20 cellular contexts compared by ENCODE assay signal in genomic region chr3:56881035-56881575, GRCh38.
A peak's percentile ranks its signal among the peaks of the same experiment; 100 is the strongest.
DNase-seq lines count a peak whose midpoint lies in the region; ATAC-seq, FAIRE-seq and TF ChIP-seq lines count a peak whose summit lies in the region.
"Had no signal": no experiment of that assay in that cellular context is flagged by ENCODE, and none has a peak within 500 bp of the region (broad histone marks: within the 10 kb centered on the region; RNA-seq: fewer than 3 reads in every experiment).

No MANE protein-coding gene starts in this region.

- peak; percentile 13 for ATAC-seq in activated CD8-positive, alpha-beta T cell treated with anti-CD3 and anti-CD28 coated beads for 36 hours
- ATAC-seq in activated CD8-positive, alpha-beta T cell treated with anti-CD3 and anti-CD28 coated beads, Interleukin-2, amount 10 ng/mL, durations not matched to agents 7 days and 5 days: no peak
- peak; percentile 70 for ATAC-seq in HCT116
- ATAC-seq in HG02571 (IDR thresholded peaks at IDR 0.05; ENCODE audit: unreplicated experiment): no peak

- no peaks in the 10 kb centered on the region for H3K9me2 ChIP-seq in HCT116 (ENCODE audit: insufficient read depth)

- FAIRE-seq in keratinocyte (lab: Jason Lieb, UNC): peak; percentile 65
- FAIRE-seq: astrocyte had no signal

- H3K4me3 ChIP-seq in HCT116 (replicated peaks in 1 of 2; ENCODE audit: low read depth in 1 of 2, low read length in 2 of 2) (0 out of 4 replicates have a peak overlapping the region, but pooled peaks of 1 of the 2 experiments have one; percentile 5), keratinocyte (ENCODE audit: control insufficient read depth in 2 of 3, extremely low read depth in 1 of 3, insufficient read depth in 2 of 3, low read depth in 1 of 3, low read length in 3 of 3) (no peak overlapping the region)
- H3K4me3 ChIP-seq: left ventricle myocardium inferior, tibial artery had no signal

- H3K27ac Mint-ChIP-seq in activated CD8-positive, alpha-beta T cell treated with anti-CD3 and anti-CD28 coated beads for 36 hours: peak overlapping the region; percentile 97
- H3K27ac Mint-ChIP-seq in activated CD8-positive, alpha-beta T cell treated with anti-CD3 and anti-CD28 coated beads, Interleukin-2, amount 10 ng/mL, durations not matched to agents 7 days and 5 days: no peak overlapping the region
- H3K27ac Mint-ChIP-seq in activated T-helper 1 cell treated with anti-CD3 and anti-CD28 coated beads, Interleukin-12 subunit alpha, Interleukin-12 subunit beta, Interleukin-2, Interleukin-4 antibody, amounts not matched to agents 30 ng/mL and 10 ng/mL and 1 ng/mL, durations not matched to agents 14 hours and 24 hours and 36 hours: peak overlapping the region; percentile 19
- H3K27ac Mint-ChIP-seq: HFFc6 had no signal

- CTCF ChIA-PET in activated CD8-positive, alpha-beta T cell treated with anti-CD3 and anti-CD28 coated beads for 36 hours (lab: Charles Lee): interaction anchor here (4.7 kb wide), 1 partner anchor 82 kb away, joined by 18 read pairs; no protein-coding TSS in a partner anchor
- CTCF ChIA-PET in activated CD8-positive, alpha-beta T cell treated with anti-CD3 and anti-CD28 coated beads, Interleukin-2, amount 10 ng/mL, durations not matched to agents 7 days and 5 days (lab: Charles Lee): interaction anchor here (1.2 to 1.9 kb wide), 3 partner anchors 10 to 34 kb away, joined by 3 to 6 read pairs (median 3); no protein-coding TSS in a partner anchor
- CTCF ChIA-PET in HCT116 (lab: Charles Lee): no interaction called here

- no peaks in the 10 kb centered on the region for H4K20me1 ChIP-seq in HCT116 (ENCODE audit: insufficient read depth)
- H4K20me1 ChIP-seq in keratinocyte (ENCODE audit: control insufficient read depth, extremely low read depth, insufficient read depth, low read length): no peaks in the 10 kb centered on the region

- POLR2A ChIA-PET in activated CD8-positive, alpha-beta T cell treated with anti-CD3 and anti-CD28 coated beads for 36 hours (lab: Charles Lee): interaction anchor here (1.6 to 12.6 kb wide), 3 partner anchors 12 to 36 kb away, joined by 4 to 79 read pairs (median 6); no protein-coding TSS in a partner anchor
- POLR2A ChIA-PET in activated CD8-positive, alpha-beta T cell treated with anti-CD3 and anti-CD28 coated beads, Interleukin-2, amount 10 ng/mL, durations not matched to agents 7 days and 5 days (lab: Charles Lee): interaction anchor here (0.5 to 1.1 kb wide), 3 partner anchors 17 to 184 kb away, joined by 3 to 4 read pairs (median 3); no protein-coding TSS in a partner anchor
- POLR2A ChIA-PET in HCT116 (lab: Charles Lee): no interaction called here

- H3K9ac ChIP-seq in HCT116 (ENCODE audit: low read length) (no peak overlapping the region), keratinocyte (ENCODE audit: control insufficient read depth, extremely low read depth, insufficient read depth, low read length) (no peak overlapping the region)

- H3K27me3 Mint-ChIP-seq in activated CD8-positive, alpha-beta T cell treated with anti-CD3 and anti-CD28 coated beads for 36 hours: no peaks in the 10 kb centered on the region
- no peaks in the 10 kb centered on the region for H3K27me3 Mint-ChIP-seq in activated CD8-positive, alpha-beta T cell treated with anti-CD3 and anti-CD28 coated beads, Interleukin-2, amount 10 ng/mL, durations not matched to agents 7 days and 5 days (ENCODE audit: low read depth)
- H3K27me3 Mint-ChIP-seq in activated T-helper 1 cell treated with anti-CD3 and anti-CD28 coated beads, Interleukin-12 subunit alpha, Interleukin-12 subunit beta, Interleukin-2, Interleukin-4 antibody, amounts not matched to agents 30 ng/mL and 10 ng/mL and 1 ng/mL, durations not matched to agents 14 hours and 24 hours and 36 hours (ENCODE audit: insufficient read depth): no peaks in the 10 kb centered on the region

- peaks cover 87% of the 10 kb centered on the region for H3K4me1 Mint-ChIP-seq in activated CD8-positive, alpha-beta T cell treated with anti-CD3 and anti-CD28 coated beads for 36 hours (ENCODE audit: low read depth)
- peaks cover 64% of the 10 kb centered on the region for H3K4me1 Mint-ChIP-seq in activated CD8-positive, alpha-beta T cell treated with anti-CD3 and anti-CD28 coated beads, Interleukin-2, amount 10 ng/mL, durations not matched to agents 7 days and 5 days (ENCODE audit: low read depth)
- peaks cover 72% of the 10 kb centered on the region for H3K4me1 Mint-ChIP-seq in activated T-helper 1 cell treated with anti-CD3 and anti-CD28 coated beads, Interleukin-12 subunit alpha, Interleukin-12 subunit beta, Interleukin-2, Interleukin-4 antibody, amounts not matched to agents 30 ng/mL and 10 ng/mL and 1 ng/mL, durations not matched to agents 14 hours and 24 hours and 36 hours (ENCODE audit: low read depth)

- no peaks in the 10 kb centered on the region for H3K27me3 ChIP-seq in HCT116 (ENCODE audit: insufficient read depth, low read length)
- no peaks in the 10 kb centered on the region for H3K27me3 ChIP-seq in keratinocyte (ENCODE audit: control insufficient read depth, extremely low read depth, insufficient read depth, low read length)
- H3K27me3 ChIP-seq: tibial artery had no signal

- no TSS peak for BruUV-seq in HCT116 (replicated peaks; lab: Mats Ljungman, UMichigan)

- H3K9me3 Mint-ChIP-seq in activated CD8-positive, alpha-beta T cell treated with anti-CD3 and anti-CD28 coated beads for 36 hours: peaks cover 2% of the 10 kb centered on the region
- no peaks in the 10 kb centered on the region for H3K9me3 Mint-ChIP-seq in activated CD8-positive, alpha-beta T cell treated with anti-CD3 and anti-CD28 coated beads, Interleukin-2, amount 10 ng/mL, durations not matched to agents 7 days and 5 days (ENCODE audit: insufficient read depth)
- H3K9me3 Mint-ChIP-seq in activated T-helper 1 cell treated with anti-CD3 and anti-CD28 coated beads, Interleukin-12 subunit alpha, Interleukin-12 subunit beta, Interleukin-2, Interleukin-4 antibody, amounts not matched to agents 30 ng/mL and 10 ng/mL and 1 ng/mL, durations not matched to agents 14 hours and 24 hours and 36 hours: no peaks in the 10 kb centered on the region
- H3K9me3 Mint-ChIP-seq: HFFc6 had no signal

- H3K9me3 ChIP-seq in HCT116 (ENCODE audit: control insufficient read depth in 1 of 2, insufficient read depth in 1 of 2, low read depth in 1 of 2, low read length in 2 of 2) (no peaks in the 10 kb centered on the region), keratinocyte (ENCODE audit: control insufficient read depth, low read depth, low read length) (no peaks in the 10 kb centered on the region)
- H3K9me3 ChIP-seq: left ventricle myocardium inferior, tibial artery had no signal

- TF ChIP-seq CTCF in activated CD8-positive, alpha-beta T cell treated with anti-CD3 and anti-CD28 coated beads for 36 hours (IDR thresholded peaks at IDR 0.05): no peak
- TF ChIP-seq CTCF in HCT116 (IDR thresholded peaks at IDR 0.05 in 2 of 3, conservative IDR thresholded peaks at IDR 0.05 in 1 of 3; ENCODE audit: borderline replicate concordance in 1 of 3, insufficient read depth in 1 of 3, low read depth in 2 of 3, low read length in 2 of 3) (no peak), keratinocyte (optimal IDR thresholded peaks at IDR 0.05 in 1 of 3, IDR thresholded peaks at IDR 0.05 in 1 of 3, conservative IDR thresholded peaks at IDR 0.05 in 1 of 3; ENCODE audit: extremely low read depth in 1 of 3, insufficient read depth in 2 of 3, low read length in 3 of 3) (no peak)

- no peak overlapping the region for H3K4me3 Mint-ChIP-seq in activated CD8-positive, alpha-beta T cell treated with anti-CD3 and anti-CD28 coated beads for 36 hours
- no peak overlapping the region for H3K4me3 Mint-ChIP-seq in activated CD8-positive, alpha-beta T cell treated with anti-CD3 and anti-CD28 coated beads, Interleukin-2, amount 10 ng/mL, durations not matched to agents 7 days and 5 days
- H3K4me3 Mint-ChIP-seq in activated T-helper 1 cell treated with anti-CD3 and anti-CD28 coated beads, Interleukin-12 subunit alpha, Interleukin-12 subunit beta, Interleukin-2, Interleukin-4 antibody, amounts not matched to agents 30 ng/mL and 10 ng/mL and 1 ng/mL, durations not matched to agents 14 hours and 24 hours and 36 hours: no peak overlapping the region
- H3K4me3 Mint-ChIP-seq: HFFc6 had no signal

- H3K9me1 ChIP-seq in keratinocyte (ENCODE audit: control insufficient read depth, extremely low read depth, insufficient read depth, low read length): no peaks in the 10 kb centered on the region

- TF ChIP-seq RAD21 in HCT116 (IDR thresholded peaks at IDR 0.05; ENCODE audit: low read depth): no peak

- H3K4me1 ChIP-seq in HCT116 (ENCODE audit: control insufficient read depth in 1 of 2, insufficient read depth in 2 of 2, low read length in 2 of 2): peaks cover 7 to 45% of the 10 kb centered on the region in 2 experiments
- peaks cover 43% of the 10 kb centered on the region for H3K4me1 ChIP-seq in keratinocyte (ENCODE audit: control insufficient read depth, extremely low read depth, insufficient read depth, low read length)

- DNase-seq in activated CD8-positive, alpha-beta T cell treated with anti-CD3 and anti-CD28 coated beads for 36 hours: no peak
- no peak for DNase-seq in activated CD8-positive, alpha-beta T cell treated with anti-CD3 and anti-CD28 coated beads, Interleukin-2, amount 10 ng/mL, durations not matched to agents 7 days and 5 days
- no peak for DNase-seq in HCT116 (ENCODE audit: low read depth, low spot score)
- no peak for DNase-seq in activated T-helper 1 cell treated with anti-CD3 and anti-CD28 coated beads, Interleukin-12 subunit alpha, Interleukin-12 subunit beta, Interleukin-2, Interleukin-4 antibody, amounts not matched to agents 30 ng/mL and 10 ng/mL and 1 ng/mL, durations not matched to agents 14 hours and 24 hours and 36 hours (ENCODE audit: low spot score)
- no peak for DNase-seq in keratinocyte (ENCODE audit: low read depth, low spot score)
- DNase-seq in caudate nucleus (lab: John Stamatoyannopoulos, UW): no peak
- no peak for DNase-seq in NAMALWA (ENCODE audit: low spot score)
- DNase-seq: activated gamma-delta T cell; cerebellar nuclear complex; effector memory CD4-positive, alpha-beta T cell; GDM1; HFFc6; left ventricle myocardium inferior; NCI-H1930; NCI-H226; stimulated activated naive CD4-positive, alpha-beta T cell; tibial artery had no signal

- peaks cover 31% of the 10 kb centered on the region for H3K36me3 Mint-ChIP-seq in activated CD8-positive, alpha-beta T cell treated with anti-CD3 and anti-CD28 coated beads for 36 hours (ENCODE audit: low read depth)
- H3K36me3 Mint-ChIP-seq in activated CD8-positive, alpha-beta T cell treated with anti-CD3 and anti-CD28 coated beads, Interleukin-2, amount 10 ng/mL, durations not matched to agents 7 days and 5 days (ENCODE audit: low read depth): peaks cover 46% of the 10 kb centered on the region
- peaks cover 26% of the 10 kb centered on the region for H3K36me3 Mint-ChIP-seq in activated T-helper 1 cell treated with anti-CD3 and anti-CD28 coated beads, Interleukin-12 subunit alpha, Interleukin-12 subunit beta, Interleukin-2, Interleukin-4 antibody, amounts not matched to agents 30 ng/mL and 10 ng/mL and 1 ng/mL, durations not matched to agents 14 hours and 24 hours and 36 hours (ENCODE audit: low read depth)

- H3K27ac ChIP-seq in HCT116 (ENCODE audit: low read depth, low read length): peak overlapping the region; percentile 31; the same call in 1 of the 2 replicates
- no peak overlapping the region for H3K27ac ChIP-seq in keratinocyte (ENCODE audit: control insufficient read depth, insufficient read depth, low read length)
- no peak overlapping the region for H3K27ac ChIP-seq in caudate nucleus (ENCODE audit: low read depth, low read length)
- H3K27ac ChIP-seq: C4-2B, left ventricle myocardium inferior, tibial artery had no signal

- H2AFZ ChIP-seq in HCT116 (ENCODE audit: low read depth, low read length, poor library complexity, severe bottlenecking) (no peak overlapping the region), keratinocyte (ENCODE audit: control insufficient read depth, low read length) (no peak overlapping the region)

- TF ChIP-seq POLR2A in HCT116 (IDR thresholded peaks at IDR 0.05; ENCODE audit: borderline replicate concordance, extremely low read depth, insufficient read depth, insufficient read length): no peak

- RAD21 ChIA-PET in HCT116 (lab: Charles Lee; ENCODE audit: low non-redundant PET in 1 of 2, low total read pairs in 2 of 2, uncharacterized antibody in 2 of 2, unreplicated experiment in 2 of 2): no interaction called here

- dilution Hi-C loops in keratinocyte (cut with MboI; ENCODE audit: extremely low pct_ligation_motif_present, low sequenced_read_pairs): no loop called here

- H3K4me2 ChIP-seq in HCT116 (ENCODE audit: low read length): peak overlapping the region; percentile 48
- no peak overlapping the region for H3K4me2 ChIP-seq in keratinocyte (ENCODE audit: control insufficient read depth, extremely low read depth, insufficient read depth, low read depth, low read length)

- intact Hi-C loops in activated CD8-positive, alpha-beta T cell treated with anti-CD3 and anti-CD28 coated beads for 36 hours (cut with micrococcal nuclease): no loop called here
- intact Hi-C loops in HCT116 (cut with micrococcal nuclease): no loop called here
- intact Hi-C loops in activated T-helper 1 cell treated with anti-CD3 and anti-CD28 coated beads, Interleukin-12 subunit alpha, Interleukin-12 subunit beta, Interleukin-2, Interleukin-4 antibody, amounts not matched to agents 30 ng/mL and 10 ng/mL and 1 ng/mL, durations not matched to agents 14 hours and 24 hours and 36 hours (cut with micrococcal nuclease): no loop called here

- H3K36me3 ChIP-seq in HCT116 (ENCODE audit: control insufficient read depth in 1 of 2, insufficient read depth in 2 of 2, low read length in 2 of 2): no peaks in the 10 kb centered on the region
- no peaks in the 10 kb centered on the region for H3K36me3 ChIP-seq in keratinocyte (ENCODE audit: control insufficient read depth in 2 of 2, extremely low read depth in 1 of 2, insufficient read depth in 2 of 2, low read length in 2 of 2)
- H3K36me3 ChIP-seq: left ventricle myocardium inferior, tibial artery had no signal

- H3K79me2 ChIP-seq in HCT116 (ENCODE audit: insufficient read depth, low read length): no peaks in the 10 kb centered on the region
- H3K79me2 ChIP-seq in keratinocyte (ENCODE audit: control insufficient read depth, insufficient read depth, low read length): no peaks in the 10 kb centered on the region

Comparison
In these comparisons a context has a peak if more than half of its experiments do, and no peak if none do; other contexts are left out.
1. ATAC-seq: peak in activated CD8-positive, alpha-beta T cell treated with anti-CD3 and anti-CD28 coated beads for 36 hours (single experiment) and HCT116 (single experiment); none in activated CD8-positive, alpha-beta T cell treated with anti-CD3 and anti-CD28 coated beads, Interleukin-2, amount 10 ng/mL, durations not matched to agents 7 days and 5 days (single experiment) and HG02571 (single experiment).